ENCODE assay signal across 14 cellular contexts in genomic region chr16:70417661-70418060, GRCh38. TPM values are rescaled to one million over a fixed set of nuclear protein-coding genes. Genes with fewer than 3 reads are reported as not detected.
DNase-seq lines count a peak whose midpoint lies in the region; ATAC-seq and TF ChIP-seq lines count a peak whose summit lies in the region.
"Had no signal": no experiment of that assay in that cellular context is flagged by ENCODE, and none has a peak within 500 bp of the region (broad histone marks: within the 10 kb centered on the region; RNA-seq: fewer than 3 reads in every experiment).

No MANE protein-coding gene starts in this region.

- H3K4me2 ChIP-seq in neural progenitor cell, result no peak overlapping the region

- no peak for TF ChIP-seq CTCF in neural progenitor cell (IDR thresholded peaks at IDR 0.05)
- no peak for TF ChIP-seq CTCF in RWPE1 (conservative IDR thresholded peaks at IDR 0.05; ENCODE audit: low read depth)

- H3K79me2 ChIP-seq in neural progenitor cell (ENCODE audit: low read depth), result peaks cover 41% of the 10 kb centered on the region

- no peaks in the 10 kb centered on the region for H3F3A ChIP-seq in neural progenitor cell (ENCODE audit: low read depth)

- no peaks in the 10 kb centered on the region for H3K27me3 ChIP-seq in CD8-positive, alpha-beta memory T cell (ENCODE audit: insufficient read depth, low read length, poor library complexity, severe bottlenecking)
- H3K27me3 ChIP-seq in H7 (ENCODE audit: control insufficient read depth, insufficient read depth, low read length), result no peaks in the 10 kb centered on the region
- H3K27me3 ChIP-seq in neural progenitor cell, result no peaks in the 10 kb centered on the region
- H3K27me3 ChIP-seq: stomach had no signal

- ATAC-seq in GM18498 (IDR thresholded peaks at IDR 0.05; ENCODE audit: unreplicated experiment), result no peak
- ATAC-seq: effector memory CD8-positive, alpha-beta T cell; left ventricle myocardium superior had no signal

- DNase-seq in CD8-positive, alpha-beta memory T cell, result no peak
- DNase-seq in H7 (peak; percentile 35), neural progenitor cell (ENCODE audit: low spot score) (no peak), 8988T (no peak), RWPE1 (ENCODE audit: low spot score) (no peak)
- DNase-seq in activated naive CD8-positive, alpha-beta T cell treated with anti-CD3 and anti-CD28 coated beads for 36 hours, result no peak
- DNase-seq: C1 segment of cervical spinal cord; effector memory CD8-positive, alpha-beta T cell; IMR-90; left ventricle myocardium superior; NCI-H1105; NK-92 treated with Interleukin-12 subunit alpha and Interleukin-12 subunit beta, amount 100 ng/mL, for 24 hours; stomach had no signal

- peaks cover 0 to 1% of the 10 kb centered on the region in 2 donors for H3K27me3 Mint-ChIP-seq in CD8-positive, alpha-beta memory T cell
- no peaks in the 10 kb centered on the region for H3K27me3 Mint-ChIP-seq in activated naive CD8-positive, alpha-beta T cell treated with anti-CD3 and anti-CD28 coated beads for 36 hours
- H3K27me3 Mint-ChIP-seq in neural progenitor cell (ENCODE audit: insufficient read depth, low read depth), result no peaks in the 10 kb centered on the region
- H3K27me3 Mint-ChIP-seq: effector memory CD8-positive, alpha-beta T cell had no signal

- POLR2A ChIA-PET in CD8-positive, alpha-beta memory T cell (lab: Charles Lee), result no interaction called here
- POLR2A ChIA-PET in RWPE1 (lab: Yijun Ruan, JAX; ENCODE audit: low non-redundant PET), result no interaction called here

- H3K4me1 ChIP-seq in CD8-positive, alpha-beta memory T cell (ENCODE audit: insufficient read depth, low read length), result peaks cover 41% of the 10 kb centered on the region
- peaks cover 20% of the 10 kb centered on the region for H3K4me1 ChIP-seq in neural progenitor cell

- peak overlapping the region in 5 of 8 donors; percentile 3 to 78 (median 60) for H3K27ac Mint-ChIP-seq in CD8-positive, alpha-beta memory T cell
- peak overlapping the region; percentile 84 for H3K27ac Mint-ChIP-seq in activated naive CD8-positive, alpha-beta T cell treated with anti-CD3 and anti-CD28 coated beads for 36 hours
- H3K27ac Mint-ChIP-seq in neural progenitor cell, result peak overlapping the region; percentile 42

- H3K9ac ChIP-seq in neural progenitor cell, result no peak overlapping the region

- H3K36me3 Mint-ChIP-seq in CD8-positive, alpha-beta memory T cell, result peaks cover 0 to 14% (median 0%) of the 10 kb centered on the region in 3 donors
- H3K36me3 Mint-ChIP-seq in activated naive CD8-positive, alpha-beta T cell treated with anti-CD3 and anti-CD28 coated beads for 36 hours, result peaks cover 8% of the 10 kb centered on the region
- peaks cover 8% of the 10 kb centered on the region for H3K36me3 Mint-ChIP-seq in neural progenitor cell

- CTCF ChIA-PET in CD8-positive, alpha-beta memory T cell (lab: Charles Lee), result interaction anchor here (0.6 to 1.5 kb wide), 3 partner anchors 21 to 23 kb away, joined by 3 to 4 read pairs (median 4); no protein-coding TSS in a partner anchor
- CTCF ChIA-PET in RWPE1 (lab: Yijun Ruan, JAX), result no interaction called here

- no peak overlapping the region for H3K4me3 ChIP-seq in CD8-positive, alpha-beta memory T cell (ENCODE audit: low read length)
- no peak overlapping the region for H3K4me3 ChIP-seq in H7 (ENCODE audit: insufficient read depth, low read depth, low read length)
- H3K4me3 ChIP-seq in neural progenitor cell, result no peak overlapping the region
- H3K4me3 ChIP-seq: stomach had no signal

- H3K4me1 Mint-ChIP-seq in CD8-positive, alpha-beta memory T cell, result peaks cover 34 to 62% (median 37%) of the 10 kb centered on the region in 3 donors
- peaks cover 67% of the 10 kb centered on the region for H3K4me1 Mint-ChIP-seq in activated naive CD8-positive, alpha-beta T cell treated with anti-CD3 and anti-CD28 coated beads for 36 hours
- H3K4me1 Mint-ChIP-seq in neural progenitor cell, result peaks cover 34% of the 10 kb centered on the region

- H4K20me1 ChIP-seq in neural progenitor cell (ENCODE audit: low read depth), result peaks cover 57% of the 10 kb centered on the region

- no peak overlapping the region for H3K27ac ChIP-seq in CD8-positive, alpha-beta memory T cell (ENCODE audit: low read depth, low read length)
- H3K27ac ChIP-seq in neural progenitor cell (no peak overlapping the region), RWPE1 (no peak overlapping the region)
- H3K27ac ChIP-seq: stomach had no signal

- H3K9me3 Mint-ChIP-seq in CD8-positive, alpha-beta memory T cell, result no peaks in the 10 kb centered on the region
- H3K9me3 Mint-ChIP-seq in activated naive CD8-positive, alpha-beta T cell treated with anti-CD3 and anti-CD28 coated beads for 36 hours, result no peaks in the 10 kb centered on the region
- no peaks in the 10 kb centered on the region for H3K9me3 Mint-ChIP-seq in neural progenitor cell
- H3K9me3 Mint-ChIP-seq: effector memory CD8-positive, alpha-beta T cell had no signal

- peak overlapping the region in 1 of 7 donors; percentile 35 for H3K4me3 Mint-ChIP-seq in CD8-positive, alpha-beta memory T cell
- H3K4me3 Mint-ChIP-seq in activated naive CD8-positive, alpha-beta T cell treated with anti-CD3 and anti-CD28 coated beads for 36 hours, result no peak overlapping the region
- no peak overlapping the region for H3K4me3 Mint-ChIP-seq in neural progenitor cell

- H3K36me3 ChIP-seq in CD8-positive, alpha-beta memory T cell (ENCODE audit: insufficient read depth, low read length), result no peaks in the 10 kb centered on the region
- H3K36me3 ChIP-seq in H7 (replicated peaks; ENCODE audit: control insufficient read depth, insufficient read depth, low read length) (no peaks in the 10 kb centered on the region; the same call in 1 of the 2 replicates), neural progenitor cell (no peaks in the 10 kb centered on the region)
- H3K36me3 ChIP-seq: stomach had no signal

- no peaks in the 10 kb centered on the region for H3K9me3 ChIP-seq in CD8-positive, alpha-beta memory T cell (ENCODE audit: low read length)
- no peaks in the 10 kb centered on the region for H3K9me3 ChIP-seq in neural progenitor cell (ENCODE audit: low read depth)
- H3K9me3 ChIP-seq: stomach had no signal

- no peak overlapping the region for H2AFZ ChIP-seq in neural progenitor cell (replicated peaks)

RNA-seq across cellular contexts. Expression of gene ST3GAL2, which starts 21.2 kb away (rescaled TPM):
- total RNA-seq in CD8-positive, alpha-beta memory T cell, result 10 to 100 TPM; 24.2 to 24.8 TPM
- 20.1 TPM for polyA plus RNA-seq in CD8-positive, alpha-beta memory T cell
- total RNA-seq in H7 (2014; rRNA removed; shearing (Covaris generic)), result 62.7 and 64.1 TPM in 2 replicates
- total RNA-seq in activated naive CD8-positive, alpha-beta T cell treated with anti-CD3 and anti-CD28 coated beads for 36 hours, result 10 to 100 TPM; 21.5 to 23.3 TPM
- total RNA-seq in neural progenitor cell (ENCODE audit: low replicate concordance), result 11.6 and 34.5 TPM in 2 replicates

RNA-seq across cellular contexts. Expression of gene FCSK, which starts 36.7 kb away (rescaled TPM):
- 10 to 100 TPM; 15.1 to 16.9 TPM for total RNA-seq in CD8-positive, alpha-beta memory T cell
- polyA plus RNA-seq in CD8-positive, alpha-beta memory T cell, result 7.8 TPM
- 11.2 and 13.7 TPM in 2 replicates for total RNA-seq in H7 (2014; rRNA removed; shearing (Covaris generic))
- 1 to 10 TPM; 8.7 to 9.6 TPM for total RNA-seq in activated naive CD8-positive, alpha-beta T cell treated with anti-CD3 and anti-CD28 coated beads for 36 hours
- 11.0 and 12.0 TPM in 2 replicates for total RNA-seq in neural progenitor cell (ENCODE audit: low replicate concordance)
